In genomic region chr12:89412665-89413064, GRCh38 we compare ENCODE assay signal across 19 cellular contexts.
DNase-seq lines count a peak whose midpoint lies in the region; ATAC-seq and TF ChIP-seq lines count a peak whose summit lies in the region.
"Had no signal": no experiment of that assay in that cellular context is flagged by ENCODE, and none has a peak within 500 bp of the region (broad histone marks: within the 10 kb centered on the region; RNA-seq: fewer than 3 reads in every experiment).

No MANE protein-coding gene starts in this region.

- 0 out of 2 replicates have a peak overlapping the region, but pooled peaks have one; percentile 7 for H3K4me2 ChIP-seq in BLaER1
- H3K4me2 ChIP-seq: A549 had no signal

- DNase-seq in SK-N-MC (ENCODE audit: low read depth, low spot score) (no peak), endothelial cell (ENCODE audit: low spot score) (no peak), DMS 273 treated with DMSO at 0.1 percent for 48 hours (lab: John Stamatoyannopoulos, UW) (no peak)
- no peak for DNase-seq in activated naive CD4-positive, alpha-beta T cell treated with anti-CD3 and anti-CD28 coated beads, Interleukin-2, amount 50 U/mL, for 72 hours (ENCODE audit: low spot score in 2 of 2)
- DNase-seq in activated naive CD4-positive, alpha-beta T cell treated with anti-CD3 and anti-CD28 coated beads, Interleukin-2, amount 50 U/mL, for 16 hours, result no peak
- DNase-seq: 8988T; Caco-2; CD4-positive, CD25-positive, alpha-beta regulatory T cell; CD8-positive, alpha-beta T cell; DMS79; EL; GDM1; GOT3; HCEC 1CT had no signal

- H3K4me1 Mint-ChIP-seq in endothelial cell (ENCODE audit: unreplicated experiment), result peaks cover 31% of the 10 kb centered on the region

- H3K27me3 ChIP-seq in BLaER1, result no peaks in the 10 kb centered on the region

- H3K9me3 Mint-ChIP-seq in endothelial cell (ENCODE audit: unreplicated experiment), result no peaks in the 10 kb centered on the region
- peaks cover 0 to 7% of the 10 kb centered on the region in 2 donors for H3K9me3 Mint-ChIP-seq in activated naive CD4-positive, alpha-beta T cell treated with anti-CD3 and anti-CD28 coated beads, Interleukin-2, amount 50 U/mL, for 72 hours
- H3K9me3 Mint-ChIP-seq: CD8-positive, alpha-beta T cell had no signal

- no peak overlapping the region for H3K27ac ChIP-seq in BLaER1
- H3K27ac ChIP-seq in SK-N-MC, result peak overlapping the region; percentile 44; the same call in 1 of the 2 replicates
- H3K27ac ChIP-seq: A549, C4-2B had no signal

- H4K20me1 ChIP-seq in BLaER1, result no peaks in the 10 kb centered on the region

- H3K27me3 Mint-ChIP-seq in endothelial cell (ENCODE audit: unreplicated experiment), result peaks cover 7% of the 10 kb centered on the region
- H3K27me3 Mint-ChIP-seq: CD4-positive, CD25-positive, alpha-beta regulatory T cell had no signal

- peaks cover 15% of the 10 kb centered on the region for H3K4me1 ChIP-seq in BLaER1

- H3K36me3 Mint-ChIP-seq in endothelial cell (ENCODE audit: low read depth, unreplicated experiment), result no peaks in the 10 kb centered on the region
- peaks cover 7 to 15% of the 10 kb centered on the region in 2 donors for H3K36me3 Mint-ChIP-seq in activated naive CD4-positive, alpha-beta T cell treated with anti-CD3 and anti-CD28 coated beads, Interleukin-2, amount 50 U/mL, for 72 hours

- H3K4me3 ChIP-seq in BLaER1, result no peak overlapping the region
- H3K4me3 ChIP-seq in SK-N-MC, result no peak overlapping the region
- H3K4me3 ChIP-seq: A549, GM12878 had no signal

- H3K4me3 Mint-ChIP-seq in endothelial cell (ENCODE audit: unreplicated experiment), result no peak overlapping the region
- H3K4me3 Mint-ChIP-seq: CD8-positive, alpha-beta T cell had no signal

- no peak for TF ChIP-seq CTCF in endothelial cell (IDR thresholded peaks at IDR 0.05; ENCODE audit: unreplicated experiment)

- H3K27ac Mint-ChIP-seq in endothelial cell (ENCODE audit: unreplicated experiment), result peak overlapping the region; percentile 24
- no peak overlapping the region for H3K27ac Mint-ChIP-seq in activated naive CD4-positive, alpha-beta T cell treated with anti-CD3 and anti-CD28 coated beads, Interleukin-2, amount 50 U/mL, for 72 hours
- H3K27ac Mint-ChIP-seq: CD4-positive, CD25-positive, alpha-beta regulatory T cell had no signal

- H3K9me3 ChIP-seq in BLaER1 (no peaks in the 10 kb centered on the region), SK-N-MC (ENCODE audit: low read depth, low read length) (no peaks in the 10 kb centered on the region)
- H3K9me3 ChIP-seq: A549 had no signal

- H3K9ac ChIP-seq in BLaER1 (no peak overlapping the region), SK-N-MC (ENCODE audit: insufficient read length) (no peak overlapping the region)

- H3K36me3 ChIP-seq in BLaER1 (no peaks in the 10 kb centered on the region), SK-N-MC (ENCODE audit: insufficient read depth, low read length) (no peaks in the 10 kb centered on the region)

- no peak for ATAC-seq in activated naive CD4-positive, alpha-beta T cell treated with anti-CD3 and anti-CD28 coated beads, Interleukin-2, amount 50 U/mL, for 72 hours
- no peak for ATAC-seq in HG03520 (IDR thresholded peaks at IDR 0.05; ENCODE audit: unreplicated experiment)
- ATAC-seq: A549; CD8-positive, alpha-beta T cell; GM12878 had no signal
